1 cellular context compared by ENCODE assay signal in the genomic region with DNA sequence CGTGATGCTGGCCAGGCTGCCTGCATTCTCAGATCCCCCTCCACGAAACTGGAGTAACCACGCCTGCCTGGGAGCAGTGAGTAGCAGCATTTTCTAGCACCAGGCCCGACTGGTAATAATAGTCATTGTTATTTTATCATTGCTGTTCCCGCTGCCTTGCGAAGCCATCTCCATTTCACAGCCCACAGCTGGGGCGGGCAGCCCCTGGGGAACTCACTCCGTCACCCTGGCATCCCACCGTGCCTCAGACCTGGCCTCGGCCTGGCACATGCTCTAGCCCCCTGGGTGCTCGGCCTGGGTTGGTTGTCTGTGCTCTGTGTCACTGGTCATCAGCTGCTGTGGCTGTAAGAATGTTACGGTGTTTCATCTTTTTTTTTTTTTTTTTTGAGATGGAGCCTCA.
TF ChIP-seq lines count a peak whose summit lies in the region.

No MANE protein-coding gene starts in this region.

TF ChIP-seq in WTC11, 78 proteins besides CTCF, POLR2A, EP300 and RAD21:
- TF ChIP-seq, protein P1, sequence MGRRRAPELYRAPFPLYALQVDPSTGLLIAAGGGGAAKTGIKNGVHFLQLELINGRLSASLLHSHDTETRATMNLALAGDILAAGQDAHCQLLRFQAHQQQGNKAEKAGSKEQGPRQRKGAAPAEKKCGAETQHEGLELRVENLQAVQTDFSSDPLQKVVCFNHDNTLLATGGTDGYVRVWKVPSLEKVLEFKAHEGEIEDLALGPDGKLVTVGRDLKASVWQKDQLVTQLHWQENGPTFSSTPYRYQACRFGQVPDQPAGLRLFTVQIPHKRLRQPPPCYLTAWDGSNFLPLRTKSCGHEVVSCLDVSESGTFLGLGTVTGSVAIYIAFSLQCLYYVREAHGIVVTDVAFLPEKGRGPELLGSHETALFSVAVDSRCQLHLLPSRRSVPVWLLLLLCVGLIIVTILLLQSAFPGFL (CRISPR knock-in tag; IDR thresholded peaks at IDR 0.05; ENCODE audit: borderline replicate concordance), result no peak
- TF ChIP-seq, protein P2, sequence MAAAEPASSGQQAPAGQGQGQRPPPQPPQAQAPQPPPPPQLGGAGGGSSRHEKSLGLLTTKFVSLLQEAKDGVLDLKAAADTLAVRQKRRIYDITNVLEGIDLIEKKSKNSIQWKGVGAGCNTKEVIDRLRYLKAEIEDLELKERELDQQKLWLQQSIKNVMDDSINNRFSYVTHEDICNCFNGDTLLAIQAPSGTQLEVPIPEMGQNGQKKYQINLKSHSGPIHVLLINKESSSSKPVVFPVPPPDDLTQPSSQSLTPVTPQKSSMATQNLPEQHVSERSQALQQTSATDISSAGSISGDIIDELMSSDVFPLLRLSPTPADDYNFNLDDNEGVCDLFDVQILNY (CRISPR knock-in tag; IDR thresholded peaks at IDR 0.05), result no peak
- TF ChIP-seq, protein P3, sequence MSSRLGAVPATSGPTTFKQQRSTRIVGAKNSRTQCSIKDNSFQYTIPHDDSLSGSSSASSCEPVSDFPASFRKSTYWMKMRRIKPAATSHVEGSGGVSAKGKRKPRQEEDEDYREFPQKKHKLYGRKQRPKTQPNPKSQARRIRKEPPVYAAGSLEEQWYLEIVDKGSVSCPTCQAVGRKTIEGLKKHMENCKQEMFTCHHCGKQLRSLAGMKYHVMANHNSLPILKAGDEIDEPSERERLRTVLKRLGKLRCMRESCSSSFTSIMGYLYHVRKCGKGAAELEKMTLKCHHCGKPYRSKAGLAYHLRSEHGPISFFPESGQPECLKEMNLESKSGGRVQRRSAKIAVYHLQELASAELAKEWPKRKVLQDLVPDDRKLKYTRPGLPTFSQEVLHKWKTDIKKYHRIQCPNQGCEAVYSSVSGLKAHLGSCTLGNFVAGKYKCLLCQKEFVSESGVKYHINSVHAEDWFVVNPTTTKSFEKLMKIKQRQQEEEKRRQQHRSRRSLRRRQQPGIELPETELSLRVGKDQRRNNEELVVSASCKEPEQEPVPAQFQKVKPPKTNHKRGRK (CRISPR knock-in tag; IDR thresholded peaks at IDR 0.05; ENCODE audit: borderline replicate concordance), result no peak
- no peak for TF ChIP-seq FOXK1 (CRISPR knock-in tag; IDR thresholded peaks at IDR 0.05)
- TF ChIP-seq, protein P4, sequence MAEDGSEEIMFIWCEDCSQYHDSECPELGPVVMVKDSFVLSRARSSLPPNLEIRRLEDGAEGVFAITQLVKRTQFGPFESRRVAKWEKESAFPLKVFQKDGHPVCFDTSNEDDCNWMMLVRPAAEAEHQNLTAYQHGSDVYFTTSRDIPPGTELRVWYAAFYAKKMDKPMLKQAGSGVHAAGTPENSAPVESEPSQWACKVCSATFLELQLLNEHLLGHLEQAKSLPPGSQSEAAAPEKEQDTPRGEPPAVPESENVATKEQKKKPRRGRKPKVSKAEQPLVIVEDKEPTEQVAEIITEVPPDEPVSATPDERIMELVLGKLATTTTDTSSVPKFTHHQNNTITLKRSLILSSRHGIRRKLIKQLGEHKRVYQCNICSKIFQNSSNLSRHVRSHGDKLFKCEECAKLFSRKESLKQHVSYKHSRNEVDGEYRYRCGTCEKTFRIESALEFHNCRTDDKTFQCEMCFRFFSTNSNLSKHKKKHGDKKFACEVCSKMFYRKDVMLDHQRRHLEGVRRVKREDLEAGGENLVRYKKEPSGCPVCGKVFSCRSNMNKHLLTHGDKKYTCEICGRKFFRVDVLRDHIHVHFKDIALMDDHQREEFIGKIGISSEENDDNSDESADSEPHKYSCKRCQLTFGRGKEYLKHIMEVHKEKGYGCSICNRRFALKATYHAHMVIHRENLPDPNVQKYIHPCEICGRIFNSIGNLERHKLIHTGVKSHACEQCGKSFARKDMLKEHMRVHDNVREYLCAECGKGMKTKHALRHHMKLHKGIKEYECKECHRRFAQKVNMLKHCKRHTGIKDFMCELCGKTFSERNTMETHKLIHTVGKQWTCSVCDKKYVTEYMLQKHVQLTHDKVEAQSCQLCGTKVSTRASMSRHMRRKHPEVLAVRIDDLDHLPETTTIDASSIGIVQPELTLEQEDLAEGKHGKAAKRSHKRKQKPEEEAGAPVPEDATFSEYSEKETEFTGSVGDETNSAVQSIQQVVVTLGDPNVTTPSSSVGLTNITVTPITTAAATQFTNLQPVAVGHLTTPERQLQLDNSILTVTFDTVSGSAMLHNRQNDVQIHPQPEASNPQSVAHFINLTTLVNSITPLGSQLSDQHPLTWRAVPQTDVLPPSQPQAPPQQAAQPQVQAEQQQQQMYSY (CRISPR knock-in tag; IDR thresholded peaks at IDR 0.05), result no peak
- TF ChIP-seq GABPB1 (CRISPR knock-in tag; IDR thresholded peaks at IDR 0.05), result no peak
- TF ChIP-seq, protein P5, sequence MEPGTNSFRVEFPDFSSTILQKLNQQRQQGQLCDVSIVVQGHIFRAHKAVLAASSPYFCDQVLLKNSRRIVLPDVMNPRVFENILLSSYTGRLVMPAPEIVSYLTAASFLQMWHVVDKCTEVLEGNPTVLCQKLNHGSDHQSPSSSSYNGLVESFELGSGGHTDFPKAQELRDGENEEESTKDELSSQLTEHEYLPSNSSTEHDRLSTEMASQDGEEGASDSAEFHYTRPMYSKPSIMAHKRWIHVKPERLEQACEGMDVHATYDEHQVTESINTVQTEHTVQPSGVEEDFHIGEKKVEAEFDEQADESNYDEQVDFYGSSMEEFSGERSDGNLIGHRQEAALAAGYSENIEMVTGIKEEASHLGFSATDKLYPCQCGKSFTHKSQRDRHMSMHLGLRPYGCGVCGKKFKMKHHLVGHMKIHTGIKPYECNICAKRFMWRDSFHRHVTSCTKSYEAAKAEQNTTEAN (CRISPR knock-in tag; IDR thresholded peaks at IDR 0.05), result no peak
- no peak for TF ChIP-seq FOXJ3 (CRISPR knock-in tag; IDR thresholded peaks at IDR 0.05; ENCODE audit: borderline replicate concordance)
- TF ChIP-seq FOXP1 (CRISPR knock-in tag; IDR thresholded peaks at IDR 0.05; ENCODE audit: borderline replicate concordance), result no peak
- TF ChIP-seq CREB1 (CRISPR knock-in tag; IDR thresholded peaks at IDR 0.05), result no peak
- TF ChIP-seq, protein P6, sequence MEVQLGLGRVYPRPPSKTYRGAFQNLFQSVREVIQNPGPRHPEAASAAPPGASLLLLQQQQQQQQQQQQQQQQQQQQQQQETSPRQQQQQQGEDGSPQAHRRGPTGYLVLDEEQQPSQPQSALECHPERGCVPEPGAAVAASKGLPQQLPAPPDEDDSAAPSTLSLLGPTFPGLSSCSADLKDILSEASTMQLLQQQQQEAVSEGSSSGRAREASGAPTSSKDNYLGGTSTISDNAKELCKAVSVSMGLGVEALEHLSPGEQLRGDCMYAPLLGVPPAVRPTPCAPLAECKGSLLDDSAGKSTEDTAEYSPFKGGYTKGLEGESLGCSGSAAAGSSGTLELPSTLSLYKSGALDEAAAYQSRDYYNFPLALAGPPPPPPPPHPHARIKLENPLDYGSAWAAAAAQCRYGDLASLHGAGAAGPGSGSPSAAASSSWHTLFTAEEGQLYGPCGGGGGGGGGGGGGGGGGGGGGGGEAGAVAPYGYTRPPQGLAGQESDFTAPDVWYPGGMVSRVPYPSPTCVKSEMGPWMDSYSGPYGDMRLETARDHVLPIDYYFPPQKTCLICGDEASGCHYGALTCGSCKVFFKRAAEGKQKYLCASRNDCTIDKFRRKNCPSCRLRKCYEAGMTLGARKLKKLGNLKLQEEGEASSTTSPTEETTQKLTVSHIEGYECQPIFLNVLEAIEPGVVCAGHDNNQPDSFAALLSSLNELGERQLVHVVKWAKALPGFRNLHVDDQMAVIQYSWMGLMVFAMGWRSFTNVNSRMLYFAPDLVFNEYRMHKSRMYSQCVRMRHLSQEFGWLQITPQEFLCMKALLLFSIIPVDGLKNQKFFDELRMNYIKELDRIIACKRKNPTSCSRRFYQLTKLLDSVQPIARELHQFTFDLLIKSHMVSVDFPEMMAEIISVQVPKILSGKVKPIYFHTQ (CRISPR knock-in tag; IDR thresholded peaks at IDR 0.05), result no peak
- TF ChIP-seq SMAD4 (CRISPR knock-in tag; IDR thresholded peaks at IDR 0.05), result no peak
